8 cellular contexts compared by ENCODE assay signal in genomic region chr6:142886431-142887170, GRCh38. TPM values are rescaled to one million over a fixed set of nuclear protein-coding genes. Genes with fewer than 3 reads are reported as not detected.
A peak's percentile ranks its signal among the peaks of the same experiment; 100 is the strongest.
DNase-seq lines count a peak whose midpoint lies in the region; ATAC-seq, FAIRE-seq and TF ChIP-seq lines count a peak whose summit lies in the region.

No MANE protein-coding gene starts in this region.

- intact Hi-C loops in posterior cingulate gyrus (cut with DNase I): loop anchor here (5.0 to 10.0 kb wide), 2 partner anchors 41 to 192 kb away; no protein-coding TSS in a partner anchor

- peak; percentile 63 for FAIRE-seq in endometrium (lab: Jason Lieb, UNC)

- peaks cover 51% of the 10 kb centered on the region for H3K4me1 Mint-ChIP-seq in osteocyte (ENCODE audit: unreplicated experiment)

- no peaks in the 10 kb centered on the region for H3K9me3 Mint-ChIP-seq in osteocyte (ENCODE audit: unreplicated experiment)

- peak in 5 of 6 experiments; percentile 10 to 65 (median 55) for TF ChIP-seq CTCF in Peyer's patch (IDR thresholded peaks at IDR 0.05)
- TF ChIP-seq CTCF in osteocyte (IDR thresholded peaks at IDR 0.05): peak; percentile 54

- peak overlapping the region; percentile 58 for H3K27ac Mint-ChIP-seq in osteocyte (ENCODE audit: unreplicated experiment)

- peak overlapping the region in 3 of 4 donors; percentile 56 to 67 (median 57) for H3K27ac ChIP-seq in Peyer's patch

- DNase-seq in DMS153 (lab: John Stamatoyannopoulos, UW) (peak; percentile 10), Peyer's patch (no peak), osteocyte (ENCODE audit: extremely low spot score, unreplicated experiment) (no peak), posterior cingulate gyrus (no peak), NCI-H1092 (lab: John Stamatoyannopoulos, UW) (no peak)

- no peaks in the 10 kb centered on the region for H3K36me3 Mint-ChIP-seq in osteocyte (ENCODE audit: unreplicated experiment)

- no peak overlapping the region for H3K4me3 Mint-ChIP-seq in osteocyte (ENCODE audit: unreplicated experiment)

- peaks cover 0 to 23% (median 10%) of the 10 kb centered on the region in 4 donors for H3K4me1 ChIP-seq in Peyer's patch

- ATAC-seq in GM19043 (IDR thresholded peaks at IDR 0.05; ENCODE audit: low read depth, unreplicated experiment) (peak; percentile 79), HG03139 (IDR thresholded peaks at IDR 0.05; ENCODE audit: unreplicated experiment) (peak; percentile 74)

- no peak overlapping the region for H3K4me3 ChIP-seq in Peyer's patch

- H3K9me3 ChIP-seq in Peyer's patch: no peaks in the 10 kb centered on the region

- no peak for TF ChIP-seq POLR2A in Peyer's patch (IDR thresholded peaks at IDR 0.05)

- H3K27me3 Mint-ChIP-seq in osteocyte (ENCODE audit: unreplicated experiment): no peaks in the 10 kb centered on the region

- no peaks in the 10 kb centered on the region for H3K36me3 ChIP-seq in Peyer's patch

- H3K27me3 ChIP-seq in Peyer's patch: no peaks in the 10 kb centered on the region

RNA-seq across cellular contexts. Expression of gene HIVEP2, which starts 58.4 kb away (rescaled TPM):
- 10 to 100 TPM; 14.4 to 35.5 (median 19.5) TPM for total RNA-seq in Peyer's patch
- 38.2 and 39.2 TPM in 2 replicates for total RNA-seq in osteocyte
